Comparison of ENCODE assay signal across 9 cellular contexts in the genomic region with DNA sequence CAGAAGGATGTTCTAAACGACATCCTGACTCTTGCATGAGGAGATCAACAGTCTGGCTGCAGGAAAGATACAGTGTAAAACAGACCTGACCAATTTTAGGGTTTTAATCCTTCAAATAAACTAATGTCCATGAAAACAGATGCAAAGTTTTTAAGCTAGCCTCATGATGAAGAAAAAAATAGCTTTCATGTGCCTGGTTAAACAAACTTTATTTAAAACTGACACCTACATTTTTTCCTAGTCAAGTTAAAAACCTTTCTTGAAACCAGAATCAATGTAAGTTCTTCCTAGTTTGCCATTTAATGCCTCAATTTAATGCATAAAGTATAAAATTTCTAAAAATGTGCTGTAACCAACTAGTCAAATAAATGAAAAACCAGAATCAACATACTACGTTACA. TPM values are rescaled to one million over a fixed set of nuclear protein-coding genes. Genes with fewer than 3 reads are reported as not detected.
DNase-seq lines count a peak whose midpoint lies in the region; ATAC-seq, FAIRE-seq and TF ChIP-seq lines count a peak whose summit lies in the region.
"Had no signal": no experiment of that assay in that cellular context is flagged by ENCODE, and none has a peak within 500 bp of the region (broad histone marks: within the 10 kb centered on the region; RNA-seq: fewer than 3 reads in every experiment).

No MANE protein-coding gene starts in this region.

- CTCF ChIA-PET in endothelial cell of umbilical vein (lab: Charles Lee), result interaction anchor here (1.1 to 7.4 kb wide), 4 partner anchors 17 to 491 kb away, joined by 3 to 92 read pairs (median 8); no protein-coding TSS in a partner anchor

- BruUV-seq in endothelial cell of umbilical vein (replicated peaks; lab: Mats Ljungman, UMichigan), result no TSS peak

- POLR2A ChIA-PET in endothelial cell of umbilical vein (lab: Charles Lee), result interaction anchor here (0.6 to 1.5 kb wide), 5 partner anchors 9 to 1746 kb away, joined by 3 to 11 read pairs (median 4); no protein-coding TSS in a partner anchor

- H4K20me1 ChIP-seq in DND-41 (ENCODE audit: insufficient read depth, low read length) (peaks cover 44% of the 10 kb centered on the region), OCI-LY3 (ENCODE audit: insufficient read depth, low read length) (peaks cover 36% of the 10 kb centered on the region), endothelial cell of umbilical vein (replicated peaks; ENCODE audit: control insufficient read depth, extremely low read depth, insufficient read depth, low read length) (peaks cover 3% of the 10 kb centered on the region)

- H3K9ac ChIP-seq in DND-41 (ENCODE audit: low read depth, low read length) (peak overlapping the region; percentile 70), OCI-LY3 (ENCODE audit: low read length) (peak overlapping the region; percentile 81), endothelial cell of umbilical vein (replicated peaks; ENCODE audit: extremely low read depth, insufficient read depth, low read length) (peak overlapping the region; percentile 61), parathyroid adenoma (no peak overlapping the region)

- DNase-seq in DND-41 (no peak), endothelial cell of umbilical vein (ENCODE audit: low read depth, low spot score) (peak; percentile 23), AG20443 (ENCODE audit: low spot score) (no peak), SJCRH30 (no peak), cerebellar nuclear complex (lab: John Stamatoyannopoulos, UW) (no peak)
- DNase-seq: posterior cingulate gyrus had no signal

- no peak for FAIRE-seq in endothelial cell of umbilical vein (lab: Jason Lieb, UNC)

- TF ChIP-seq POLR2A in endothelial cell of umbilical vein (IDR thresholded peaks at IDR 0.05; ENCODE audit: low read depth, low read length), result no peak

- H3K79me2 ChIP-seq in DND-41 (ENCODE audit: insufficient read depth, low read length), result peaks cover 89% of the 10 kb centered on the region
- peaks cover 95% of the 10 kb centered on the region for H3K79me2 ChIP-seq in OCI-LY3 (ENCODE audit: low read length)
- H3K79me2 ChIP-seq in endothelial cell of umbilical vein (ENCODE audit: control insufficient read depth, insufficient read depth, low read length), result peaks cover 60% of the 10 kb centered on the region
- peaks cover 7% of the 10 kb centered on the region for H3K79me2 ChIP-seq in parathyroid adenoma

- no peaks in the 10 kb centered on the region for H3K27me3 ChIP-seq in DND-41 (ENCODE audit: insufficient read depth, low read length, poor library complexity)
- no peaks in the 10 kb centered on the region for H3K27me3 ChIP-seq in OCI-LY3 (ENCODE audit: low read depth, low read length)
- no peaks in the 10 kb centered on the region for H3K27me3 ChIP-seq in endothelial cell of umbilical vein (ENCODE audit: control insufficient read depth in 2 of 2, insufficient read depth in 2 of 2, low read length in 2 of 2)
- no peaks in the 10 kb centered on the region for H3K27me3 ChIP-seq in parathyroid adenoma (ENCODE audit: control insufficient read depth, insufficient read depth, low read length)
- no peaks in the 10 kb centered on the region for H3K27me3 ChIP-seq in SJCRH30

- no peaks in the 10 kb centered on the region for H3K9me1 ChIP-seq in endothelial cell of umbilical vein (replicated peaks; ENCODE audit: control insufficient read depth, extremely low read depth, insufficient read depth, low read length)

- TF ChIP-seq CTCF in DND-41 (IDR thresholded peaks at IDR 0.05; ENCODE audit: borderline replicate concordance, extremely low read depth, low read length, poor library complexity, severe bottlenecking) (no peak), OCI-LY3 (IDR thresholded peaks at IDR 0.05; ENCODE audit: low read depth, low read length) (no peak), endothelial cell of umbilical vein (IDR thresholded peaks at IDR 0.05; ENCODE audit: extremely low read depth in 1 of 2, insufficient read depth in 1 of 2, low read depth in 1 of 2, low read length in 2 of 2) (no peak), parathyroid adenoma (IDR thresholded peaks at IDR 0.05) (no peak)

- H3K4me1 ChIP-seq in DND-41 (ENCODE audit: insufficient read depth, low read length) (peaks cover 62% of the 10 kb centered on the region), OCI-LY3 (ENCODE audit: low read length) (peaks cover 44% of the 10 kb centered on the region), endothelial cell of umbilical vein (ENCODE audit: control insufficient read depth, extremely low read depth, insufficient read depth, low read length) (peaks cover 54% of the 10 kb centered on the region), parathyroid adenoma (no peaks in the 10 kb centered on the region), SJCRH30 (peaks cover 28% of the 10 kb centered on the region)

- peak overlapping the region; percentile 23; the same call in 1 of the 2 replicates for H3K27ac ChIP-seq in DND-41 (ENCODE audit: low read length)
- H3K27ac ChIP-seq in OCI-LY3 (ENCODE audit: low read length), result peak overlapping the region; percentile 49; the same call in 1 of the 2 replicates
- peak overlapping the region; percentile 63 for H3K27ac ChIP-seq in endothelial cell of umbilical vein (ENCODE audit: insufficient read depth, low read depth, low read length)
- H3K27ac ChIP-seq in parathyroid adenoma, result peak overlapping the region; percentile 15
- no peak overlapping the region for H3K27ac ChIP-seq in SJCRH30

- H3K36me3 ChIP-seq in DND-41 (ENCODE audit: insufficient read depth, low read length), result peaks cover 38% of the 10 kb centered on the region
- peaks cover 36% of the 10 kb centered on the region for H3K36me3 ChIP-seq in OCI-LY3 (replicated peaks; ENCODE audit: low read depth, low read length)
- peaks cover 0 to 8% of the 10 kb centered on the region in 2 experiments for H3K36me3 ChIP-seq in endothelial cell of umbilical vein (ENCODE audit: control insufficient read depth in 2 of 2, extremely low read depth in 1 of 2, insufficient read depth in 2 of 2, low read length in 2 of 2)
- no peaks in the 10 kb centered on the region for H3K36me3 ChIP-seq in parathyroid adenoma (ENCODE audit: control insufficient read depth, insufficient read depth, low read length)
- peaks cover 40% of the 10 kb centered on the region for H3K36me3 ChIP-seq in SJCRH30

- intact Hi-C loops in endothelial cell of umbilical vein (cut with micrococcal nuclease), result loop anchor here (2.0 to 5.0 kb wide), 3 partner anchors 25 to 724 kb away; partner anchors contain the start of gene CNIH4

- H2AFZ ChIP-seq in DND-41 (ENCODE audit: low read depth, low read length) (no peak overlapping the region), OCI-LY3 (ENCODE audit: low read depth, low read length) (no peak overlapping the region), endothelial cell of umbilical vein (ENCODE audit: low read depth, low read length) (no peak overlapping the region), parathyroid adenoma (no peak overlapping the region)

- H3K4me2 ChIP-seq in DND-41 (ENCODE audit: insufficient read depth, low read length), result peak overlapping the region; percentile 96
- peak overlapping the region; percentile 99 for H3K4me2 ChIP-seq in OCI-LY3 (ENCODE audit: low read length)
- H3K4me2 ChIP-seq in endothelial cell of umbilical vein (ENCODE audit: insufficient read depth, low read length), result peak overlapping the region; percentile 97
- peak overlapping the region; percentile 83 for H3K4me2 ChIP-seq in parathyroid adenoma (ENCODE audit: low read length)

- H3K9me3 ChIP-seq in DND-41 (ENCODE audit: insufficient read depth, low read length, severe bottlenecking) (no peaks in the 10 kb centered on the region), OCI-LY3 (ENCODE audit: insufficient read depth, low read length) (no peaks in the 10 kb centered on the region), endothelial cell of umbilical vein (replicated peaks; ENCODE audit: control insufficient read depth, insufficient read depth, low read length) (no peaks in the 10 kb centered on the region), parathyroid adenoma (ENCODE audit: control insufficient read depth, low read length) (no peaks in the 10 kb centered on the region), SJCRH30 (replicated peaks) (no peaks in the 10 kb centered on the region)

- H3K4me3 ChIP-seq in DND-41 (ENCODE audit: low read depth in 1 of 2, low read length in 2 of 2) (peak overlapping the region in 1 of 2 experiments; percentile 90; a peak in 3 of 4 replicates), OCI-LY3 (ENCODE audit: low read length) (peak overlapping the region; percentile 79), endothelial cell of umbilical vein (replicated peaks in 1 of 3; ENCODE audit: insufficient read depth in 1 of 3, low read depth in 1 of 3, low read length in 3 of 3) (peak overlapping the region; percentile 24 to 100 (median 88)), parathyroid adenoma (ENCODE audit: low read depth, low read length) (peak overlapping the region; percentile 22), SJCRH30 (no peak overlapping the region; the same call in 1 of the 2 replicates)

- dilution Hi-C loops in endothelial cell of umbilical vein (cut with MboI; ENCODE audit: extremely low pct_ligation_motif_present, low sequenced_read_pairs), result no loop called here

- no peak for ATAC-seq in DND-41 (ENCODE audit: insufficient read depth, low read depth)
- ATAC-seq in HG02870 (IDR thresholded peaks at IDR 0.05; ENCODE audit: unreplicated experiment), result no peak

TF ChIP-seq in endothelial cell of umbilical vein, 7 proteins besides CTCF, POLR2A, EP300 and RAD21 (continues in another document):
- TF ChIP-seq FOS (IDR thresholded peaks at IDR 0.05; ENCODE audit: borderline replicate concordance, insufficient read depth, low read length) (no peak), GATA2 (IDR thresholded peaks at IDR 0.05; ENCODE audit: insufficient read depth, insufficient read length, low read depth, low read length) (no peak), POLR2AphosphoS5 (IDR thresholded peaks at IDR 0.05; ENCODE audit: insufficient read depth, low read depth, low read length) (no peak), EZH2 (IDR thresholded peaks at IDR 0.05; ENCODE audit: borderline replicate concordance, low read depth, low read length, severe bottlenecking) (no peak), MYC (IDR thresholded peaks at IDR 0.05; ENCODE audit: low read depth, low read length) (no peak), JUN (IDR thresholded peaks at IDR 0.05; ENCODE audit: borderline replicate concordance, insufficient read depth, insufficient read length, low read depth) (no peak)

RNA-seq across cellular contexts. Expression of gene WDR26, which starts 2.9 kb away (rescaled TPM):
- 90.1 and 92.4 TPM in 2 replicates for total RNA-seq in endothelial cell of umbilical vein
- polyA plus RNA-seq in endothelial cell of umbilical vein, result 19.3 and 26.7 TPM in 2 replicates
- 33.7 and 36.0 TPM in 2 replicates for polyA plus RNA-seq in endothelial cell of umbilical vein (2011; cell fraction: cytosol; rRNA removed)
- polyA plus RNA-seq in endothelial cell of umbilical vein (2011; cell fraction: nucleus; rRNA removed), result 88.9 and 115 TPM in 2 replicates
- polyA plus RNA-seq in endothelial cell of umbilical vein (2012), result 62.1 and 76.9 TPM in 2 replicates
- 74.5 and 98.5 TPM in 2 replicates for polyA minus RNA-seq in endothelial cell of umbilical vein
- polyA minus RNA-seq in endothelial cell of umbilical vein (2011; cell fraction: cytosol; rRNA and poly(A)+ RNA removed), result 29.9 TPM
- polyA minus RNA-seq in endothelial cell of umbilical vein (2011; cell fraction: nucleus; rRNA and poly(A)+ RNA removed), result 128 and 154 TPM in 2 replicates
- total RNA-seq in SJCRH30 (2014; rRNA removed; shearing (Covaris generic)), result 40.0 and 41.4 TPM in 2 replicates
